In genomic region chr11:103257360-103257759, GRCh38 we compare ENCODE assay signal across 11 cellular contexts.
DNase-seq lines count a peak whose midpoint lies in the region; ATAC-seq and TF ChIP-seq lines count a peak whose summit lies in the region.
"Had no signal": no experiment of that assay in that cellular context is flagged by ENCODE, and none has a peak within 500 bp of the region (broad histone marks: within the 10 kb centered on the region; RNA-seq: fewer than 3 reads in every experiment).

No MANE protein-coding gene starts in this region.

- ATAC-seq in HG03460 (IDR thresholded peaks at IDR 0.05; ENCODE audit: unreplicated experiment) (no peak), GM18867 (IDR thresholded peaks at IDR 0.05; ENCODE audit: unreplicated experiment) (no peak)

- TF ChIP-seq CTCF in chondrocyte (IDR thresholded peaks at IDR 0.05) (peak; percentile 78), transverse colon (IDR thresholded peaks at IDR 0.05) (no peak)

- no peak overlapping the region for H3K27ac ChIP-seq in transverse colon

- TF ChIP-seq POLR2A in transverse colon (IDR thresholded peaks at IDR 0.05): no peak

- no peaks in the 10 kb centered on the region for H3K36me3 ChIP-seq in transverse colon

- H3K9me3 Mint-ChIP-seq in chondrocyte (ENCODE audit: low read depth): no peaks in the 10 kb centered on the region
- H3K9me3 Mint-ChIP-seq: CD4-positive, CD25-positive, alpha-beta regulatory T cell had no signal

- H3K4me3 ChIP-seq in transverse colon: no peak overlapping the region

- intact Hi-C loops in transverse colon (cut with DNase I; ENCODE audit: low total_unique reads): no loop called here

- no peak overlapping the region for H3K27ac Mint-ChIP-seq in chondrocyte (ENCODE audit: unreplicated experiment)
- H3K27ac Mint-ChIP-seq: CD4-positive, CD25-positive, alpha-beta regulatory T cell had no signal

- no peak for TF ChIP-seq EP300 in transverse colon (IDR thresholded peaks at IDR 0.05; ENCODE audit: low read depth)

- in situ Hi-C loops in transverse colon (cut with MboI; ENCODE audit: low pct_ligation_motif_present in 1 of 4, low pct_unique_long_range_greater_than_20kb in 1 of 4, low sequenced_read_pairs in 3 of 4): no loop called here

- peak; percentile 25 for DNase-seq in NCI-H2171 treated with DMSO at 0.1 percent for 48 hours (lab: John Stamatoyannopoulos, UW)
- no peak for DNase-seq in NCI-H2171 (lab: John Stamatoyannopoulos, UW)
- peak; percentile 14 for DNase-seq in NCI-H748 treated with DMSO at 0.1 percent for 48 hours (lab: John Stamatoyannopoulos, UW)
- no peak for DNase-seq in chondrocyte (ENCODE audit: low spot score)
- DNase-seq in pulmonary artery endothelial cell (ENCODE audit: low read depth, low spot score): peak; percentile 24
- no peak for DNase-seq in transverse colon
- DNase-seq: activated CD4-positive, alpha-beta T cell treated with anti-CD3 and anti-CD28 coated beads, Interleukin-2, amount 50 U/mL, for 4 hours; CD4-positive, CD25-positive, alpha-beta regulatory T cell; NCI-H1694 had no signal

- H3K9me3 ChIP-seq in transverse colon: no peaks in the 10 kb centered on the region

- no peaks in the 10 kb centered on the region for H3K27me3 ChIP-seq in transverse colon

- H3K4me3 Mint-ChIP-seq in chondrocyte (ENCODE audit: unreplicated experiment): no peak overlapping the region
- H3K4me3 Mint-ChIP-seq: CD4-positive, CD25-positive, alpha-beta regulatory T cell had no signal

- 71 to 76% methylated on average over 4 of the region's 4 CpGs for WGBS in transverse colon (ENCODE audit: low coverage in 1 of 2), 2 donors

- no peaks in the 10 kb centered on the region for H3K4me1 ChIP-seq in transverse colon

- peaks cover 4% of the 10 kb centered on the region for H3K36me3 Mint-ChIP-seq in chondrocyte (ENCODE audit: low read depth)
- H3K36me3 Mint-ChIP-seq: CD4-positive, CD25-positive, alpha-beta regulatory T cell had no signal

- H3K27me3 Mint-ChIP-seq in chondrocyte (ENCODE audit: low read depth): no peaks in the 10 kb centered on the region
- H3K27me3 Mint-ChIP-seq: CD4-positive, CD25-positive, alpha-beta regulatory T cell had no signal

- H3K4me1 Mint-ChIP-seq in chondrocyte (ENCODE audit: low read depth): no peaks in the 10 kb centered on the region
- H3K4me1 Mint-ChIP-seq: CD4-positive, CD25-positive, alpha-beta regulatory T cell had no signal

Comparison
In these comparisons a context has a peak if more than half of its experiments do, and no peak if none do; other contexts are left out.
1. DNase-seq: peak in NCI-H2171 treated with DMSO at 0.1 percent for 48 hours (single experiment), NCI-H748 treated with DMSO at 0.1 percent for 48 hours (single experiment) and pulmonary artery endothelial cell (single experiment); none in NCI-H2171 (single experiment), chondrocyte (single experiment) and transverse colon (single experiment).